In genomic region chr5:91378683-91379601, GRCh38 we compare ENCODE assay signal across 8 cellular contexts. TPM values are rescaled to one million over a fixed set of nuclear protein-coding genes. Genes with fewer than 3 reads are reported as not detected.
A peak's percentile ranks its signal among the peaks of the same experiment; 100 is the strongest.
DNase-seq lines count a peak whose midpoint lies in the region; ATAC-seq and TF ChIP-seq lines count a peak whose summit lies in the region.

No MANE protein-coding gene starts in this region.

- H3K4me2 ChIP-seq in skeletal muscle satellite cell (ENCODE audit: low read length): peak overlapping the region; percentile 80

- no peak for ATAC-seq in HG03521 (IDR thresholded peaks at IDR 0.05; ENCODE audit: unreplicated experiment)
- ATAC-seq in HG03196 (IDR thresholded peaks at IDR 0.05; ENCODE audit: unreplicated experiment): no peak

- DNase-seq in NCI-H510A treated with DMSO at 0.1 percent for 48 hours (lab: John Stamatoyannopoulos, UW): peak; percentile 37
- no peak for DNase-seq in NCI-H510A (lab: John Stamatoyannopoulos, UW)
- DNase-seq in SK-MEL-5 (ENCODE audit: low read depth, low spot score): peak; percentile 50
- DNase-seq in fibroblast of the aortic adventitia (ENCODE audit: low read depth): peak; percentile 45
- no peak for DNase-seq in germinal center (ENCODE audit: low spot score)

- peak overlapping the region; percentile 100 for H3K9ac ChIP-seq in skeletal muscle satellite cell (ENCODE audit: low read depth, low read length)

- TF ChIP-seq CTCF in fibroblast of the aortic adventitia (IDR thresholded peaks at IDR 0.05; ENCODE audit: insufficient read depth, low read length): no peak

- H3K4me3 ChIP-seq in fibroblast of the aortic adventitia (ENCODE audit: low read depth, low read length): peak overlapping the region; percentile 95
- H3K4me3 ChIP-seq in skeletal muscle satellite cell (ENCODE audit: low read length): peak overlapping the region; percentile 89

- H3K27me3 ChIP-seq in skeletal muscle satellite cell (ENCODE audit: control insufficient read depth, insufficient read depth, low read length): no peaks in the 10 kb centered on the region

- H3K36me3 ChIP-seq in skeletal muscle satellite cell (ENCODE audit: insufficient read depth, low read length): peaks cover 55% of the 10 kb centered on the region

- H3K9me3 ChIP-seq in skeletal muscle satellite cell (replicated peaks; ENCODE audit: low read length): no peaks in the 10 kb centered on the region

- peaks cover 10% of the 10 kb centered on the region for H3K4me1 ChIP-seq in skeletal muscle satellite cell (ENCODE audit: control insufficient read depth, insufficient read depth, low read length)

- in situ Hi-C loops in SK-MEL-5 (cut with HindIII; ENCODE audit: low pct_unique_long_range_greater_than_20kb, low sequenced_read_pairs): no loop called here

RNA-seq across cellular contexts. Expression of gene ARRDC3, which starts 4.2 kb away (rescaled TPM):
- total RNA-seq in SK-MEL-5 (2014; rRNA removed; shearing (Covaris generic)): 16.9 and 22.1 TPM in 2 replicates
- polyA plus RNA-seq in SK-MEL-5 (2015; cell fraction: cytosol; rRNA removed): 7.3 and 9.1 TPM in 2 replicates
- 53.1 and 87.8 TPM in 2 replicates for polyA plus RNA-seq in SK-MEL-5 (2015; cell fraction: nucleus; rRNA removed)
- total RNA-seq in fibroblast of the aortic adventitia (ENCODE audit: low replicate concordance): 35.2 and 120 TPM in 2 replicates
- total RNA-seq in skeletal muscle satellite cell (2012; rRNA removed): 90.5 and 105 TPM in 2 replicates

Comparison
In these comparisons a context has a peak if more than half of its experiments do, and no peak if none do; other contexts are left out.
1. DNase-seq: peak in NCI-H510A treated with DMSO at 0.1 percent for 48 hours (single experiment), SK-MEL-5 (single experiment) and fibroblast of the aortic adventitia (single experiment); none in NCI-H510A (single experiment) and germinal center (single experiment).